In genomic region chr20:63121246-63121645, GRCh38 we compare ENCODE assay signal across 18 cellular contexts.
"Had no signal": no experiment of that assay in that cellular context is flagged by ENCODE, and none has a peak within 500 bp of the region (broad histone marks: within the 10 kb centered on the region; RNA-seq: fewer than 3 reads in every experiment).

No MANE protein-coding gene starts in this region.

- H3K27ac Mint-ChIP-seq: activated naive CD4-positive, alpha-beta T cell treated with anti-CD3 and anti-CD28 coated beads for 36 hours; activated T-helper 17 cell treated with anti-CD3 and anti-CD28 coated beads, Interleukin-2, amount 50 U/mL, for 72 hours; effector memory CD8-positive, alpha-beta T cell; memory B cell; naive B cell; T-helper 2 cell treated with Interferon-gamma antibody and Interleukin-4, amounts not matched to agents 5 μg/mL and 100 μg/mL, for 36 hours had no signal

- H3K4me1 Mint-ChIP-seq: activated T-helper 17 cell treated with anti-CD3 and anti-CD28 coated beads, Interleukin-2, amount 50 U/mL, for 72 hours; memory B cell; naive B cell had no signal

- H3K4me2 ChIP-seq: hepatocyte had no signal

- H3K36me3 ChIP-seq: adrenal gland, cardiac muscle cell, esophagus squamous epithelium, pancreas, transverse colon had no signal

- H3K27me3 ChIP-seq: hepatocyte, pancreas had no signal

- DNase-seq: activated CD4-positive, alpha-beta T cell treated with anti-CD3 and anti-CD28 coated beads, Interleukin-2, amount 50 U/mL, for 4 hours; activated naive CD4-positive, alpha-beta T cell treated with anti-CD3 and anti-CD28 coated beads for 36 hours; adrenal gland; effector memory CD8-positive, alpha-beta T cell; esophagus squamous epithelium; naive B cell; stimulated activated CD4-positive, alpha-beta T cell treated with anti-CD3 and anti-CD28 coated beads, Interleukin-2, amount 100 ng/mL, for 24 hours; stimulated activated naive CD4-positive, alpha-beta T cell treated with Interleukin-2 at 50 U/mL for 16 hours; substantia nigra; transverse colon had no signal

- H3K4me3 Mint-ChIP-seq: activated naive CD4-positive, alpha-beta T cell treated with anti-CD3 and anti-CD28 coated beads for 36 hours; activated T-helper 17 cell treated with anti-CD3 and anti-CD28 coated beads, Interleukin-2, amount 50 U/mL, for 72 hours; effector memory CD8-positive, alpha-beta T cell; memory B cell; naive B cell; T-helper 2 cell treated with Interferon-gamma antibody and Interleukin-4, amounts not matched to agents 5 μg/mL and 100 μg/mL, for 36 hours had no signal

- H2AFZ ChIP-seq: hepatocyte had no signal

- H3K79me2 ChIP-seq: hepatocyte had no signal

- H3K4me3 ChIP-seq: adrenal gland, cardiac muscle cell, esophagus squamous epithelium, hepatocyte, pancreas, SK-N-MC, transverse colon had no signal

- H3K36me3 Mint-ChIP-seq: memory B cell, naive B cell had no signal

- ATAC-seq: activated T-helper 17 cell treated with anti-CD3 and anti-CD28 coated beads, Interleukin-2, amount 50 U/mL, for 72 hours; effector memory CD8-positive, alpha-beta T cell; left lobe of liver; pancreas had no signal

- H3K4me1 ChIP-seq: adrenal gland, esophagus squamous epithelium, pancreas, transverse colon had no signal

- H3K27ac ChIP-seq: adrenal gland, cardiac muscle cell, esophagus squamous epithelium, hepatocyte, pancreas, SK-N-MC, transverse colon had no signal

- H3K9me3 ChIP-seq: adrenal gland, esophagus squamous epithelium, pancreas, transverse colon had no signal

- H3K9me3 Mint-ChIP-seq: activated naive CD4-positive, alpha-beta T cell treated with anti-CD3 and anti-CD28 coated beads for 36 hours; activated T-helper 17 cell treated with anti-CD3 and anti-CD28 coated beads, Interleukin-2, amount 50 U/mL, for 72 hours; effector memory CD8-positive, alpha-beta T cell; T-helper 2 cell treated with Interferon-gamma antibody and Interleukin-4, amounts not matched to agents 5 μg/mL and 100 μg/mL, for 36 hours had no signal
